12 cellular contexts compared by ENCODE assay signal in the genomic region with DNA sequence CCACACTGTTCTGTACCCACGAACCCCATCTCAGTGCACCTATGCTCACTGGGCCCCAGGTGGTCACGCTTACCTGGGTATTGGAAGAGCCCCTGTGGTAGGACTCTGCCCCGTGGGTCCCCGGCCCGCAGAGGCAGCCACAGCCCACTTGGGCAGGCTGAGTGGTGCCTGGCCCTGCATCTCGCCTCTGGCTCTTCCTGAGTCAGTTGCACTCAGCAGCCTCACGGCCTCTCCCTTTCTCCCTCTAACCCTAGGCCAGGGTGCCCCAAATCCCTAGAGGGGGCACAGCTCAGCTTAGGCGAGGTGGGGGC.
"Had no signal": no experiment of that assay in that cellular context is flagged by ENCODE, and none has a peak within 500 bp of the region (broad histone marks: within the 10 kb centered on the region; RNA-seq: fewer than 3 reads in every experiment).

No MANE protein-coding gene starts in this region.

- DNase-seq: activated CD4-positive, alpha-beta T cell treated with anti-CD3 and anti-CD28 coated beads, Interleukin-2, amount 10 ng/mL, durations not matched to agents 7 days and 5 days; activated naive CD4-positive, alpha-beta T cell; body of pancreas; mesendoderm; natural killer cell; stimulated activated CD4-positive, alpha-beta T cell treated with anti-CD3 and anti-CD28 coated beads, Interleukin-4, amount 100 ng/mL, for 24 hours; stimulated activated naive CD4-positive, alpha-beta T cell had no signal

- H3K9me3 ChIP-seq: body of pancreas had no signal

- H3K27me3 ChIP-seq: body of pancreas had no signal

- H3K27me3 Mint-ChIP-seq: activated CD4-positive, alpha-beta T cell treated with anti-CD3 and anti-CD28 coated beads, Interleukin-2, amount 10 ng/mL, durations not matched to agents 7 days and 5 days; activated T-helper 17 cell treated with anti-CD3 and anti-CD28 coated beads, Interleukin-2, amount 50 U/mL, for 72 hours had no signal

- ATAC-seq: activated T-helper 17 cell treated with anti-CD3 and anti-CD28 coated beads, Interleukin-2, amount 50 U/mL, for 72 hours; body of pancreas; left ventricle myocardium superior; natural killer cell; sciatic nerve had no signal

- H3K9me3 Mint-ChIP-seq: activated CD4-positive, alpha-beta T cell treated with anti-CD3 and anti-CD28 coated beads, Interleukin-2, amount 10 ng/mL, durations not matched to agents 7 days and 5 days; activated T-helper 17 cell treated with anti-CD3 and anti-CD28 coated beads, Interleukin-2, amount 50 U/mL, for 72 hours; natural killer cell had no signal

- H3K27ac ChIP-seq: body of pancreas, parathyroid adenoma had no signal

- H3K27ac Mint-ChIP-seq: activated CD4-positive, alpha-beta T cell treated with anti-CD3 and anti-CD28 coated beads, Interleukin-2, amount 10 ng/mL, durations not matched to agents 7 days and 5 days had no signal

- H3K4me3 ChIP-seq: body of pancreas, smooth muscle cell had no signal

- H3K36me3 Mint-ChIP-seq: natural killer cell had no signal

- H3K4me1 ChIP-seq: parathyroid adenoma had no signal

- H3K4me2 ChIP-seq: smooth muscle cell had no signal

- H3K9ac ChIP-seq: parathyroid adenoma had no signal

- H3K4me3 Mint-ChIP-seq: activated CD4-positive, alpha-beta T cell treated with anti-CD3 and anti-CD28 coated beads, Interleukin-2, amount 10 ng/mL, durations not matched to agents 7 days and 5 days; natural killer cell had no signal
